Comparison of ENCODE assay signal across 8 cellular contexts in the genomic region with DNA sequence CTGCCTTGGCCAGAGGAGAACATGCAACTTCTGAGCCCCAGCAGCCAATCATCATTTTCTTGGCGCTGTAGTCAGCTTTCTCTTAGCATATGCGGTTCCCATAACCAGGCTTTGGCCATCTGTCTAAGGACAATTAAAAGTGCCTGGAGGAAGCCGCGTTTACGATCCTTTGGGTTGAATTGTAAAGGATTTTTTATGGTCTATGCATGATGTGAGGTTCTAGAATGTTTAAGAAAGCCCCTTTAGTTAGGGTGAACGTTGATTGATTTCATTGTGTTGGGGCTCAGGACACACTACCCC. TPM values are rescaled to one million over a fixed set of nuclear protein-coding genes. Genes with fewer than 3 reads are reported as not detected.
DNase-seq lines count a peak whose midpoint lies in the region; ATAC-seq, FAIRE-seq and TF ChIP-seq lines count a peak whose summit lies in the region.

No MANE protein-coding gene starts in this region.

- intact Hi-C loops in PC-3 (cut with micrococcal nuclease) (loop anchor here (5.0 kb wide), 1 partner anchor 134 kb away; no protein-coding TSS in a partner anchor), endothelial cell of umbilical vein (cut with micrococcal nuclease) (no loop called here), pancreas (cut with DNase I) (no loop called here)

- FAIRE-seq in endothelial cell of umbilical vein (lab: Jason Lieb, UNC): no peak
- no peak for FAIRE-seq in pancreas (lab: Jason Lieb, UNC)

- no peaks in the 10 kb centered on the region for H3K27me3 Mint-ChIP-seq in CD8-positive, alpha-beta memory T cell

- no peaks in the 10 kb centered on the region for H3F3A ChIP-seq in PC-3 (ENCODE audit: low read length, unreplicated experiment)

- 1 to 3% methylated on average over 6 of the region's 6 CpGs for WGBS in pancreas, 2 donors

- peak overlapping the region; percentile 91 for H3K4me2 ChIP-seq in PC-3 (ENCODE audit: low read length)
- H3K4me2 ChIP-seq in endothelial cell of umbilical vein (ENCODE audit: insufficient read depth, low read length): peak overlapping the region; percentile 69

- H3K4me1 ChIP-seq in CD8-positive, alpha-beta memory T cell (ENCODE audit: insufficient read depth, low read length): peaks cover 22% of the 10 kb centered on the region
- H3K4me1 ChIP-seq in PC-3 (ENCODE audit: insufficient read depth, low read length) (peaks cover 29% of the 10 kb centered on the region), endothelial cell of umbilical vein (ENCODE audit: control insufficient read depth, extremely low read depth, insufficient read depth, low read length) (peaks cover 9% of the 10 kb centered on the region), pancreas (peaks cover 0 to 8% (median 5%) of the 10 kb centered on the region in 3 donors)

- H3K9me3 Mint-ChIP-seq in CD8-positive, alpha-beta memory T cell: peaks cover 0 to 2% (median 0%) of the 10 kb centered on the region in 5 donors

- H3K9me3 ChIP-seq in CD8-positive, alpha-beta memory T cell (ENCODE audit: low read length): no peaks in the 10 kb centered on the region
- H3K9me3 ChIP-seq in PC-3 (ENCODE audit: low read length) (no peaks in the 10 kb centered on the region), endothelial cell of umbilical vein (replicated peaks; ENCODE audit: control insufficient read depth, insufficient read depth, low read length) (no peaks in the 10 kb centered on the region), pancreas (no peaks in the 10 kb centered on the region)

- TF ChIP-seq CTCF in PC-3 (conservative IDR thresholded peaks at IDR 0.05; ENCODE audit: low read depth, low read length) (no peak), endothelial cell of umbilical vein (IDR thresholded peaks at IDR 0.05; ENCODE audit: extremely low read depth in 1 of 2, insufficient read depth in 1 of 2, low read depth in 1 of 2, low read length in 2 of 2) (no peak), pancreas (IDR thresholded peaks at IDR 0.05) (no peak)

- dilution Hi-C loops in endothelial cell of umbilical vein (cut with MboI; ENCODE audit: extremely low pct_ligation_motif_present, low sequenced_read_pairs): no loop called here

- no peaks in the 10 kb centered on the region for H3K27me3 ChIP-seq in CD8-positive, alpha-beta memory T cell (ENCODE audit: insufficient read depth, low read length, poor library complexity, severe bottlenecking)
- H3K27me3 ChIP-seq in PC-3 (ENCODE audit: low read length): no peaks in the 10 kb centered on the region
- H3K27me3 ChIP-seq in endothelial cell of umbilical vein (ENCODE audit: control insufficient read depth in 2 of 2, insufficient read depth in 2 of 2, low read length in 2 of 2): peaks cover 0 to 2% of the 10 kb centered on the region in 2 experiments
- H3K27me3 ChIP-seq in pancreas: no peaks in the 10 kb centered on the region

- peak overlapping the region; percentile 83 for H2AFZ ChIP-seq in PC-3 (ENCODE audit: low read length)
- peak overlapping the region; percentile 77 for H2AFZ ChIP-seq in endothelial cell of umbilical vein (ENCODE audit: low read depth, low read length)

- H3K9me2 ChIP-seq in PC-3 (replicated peaks; ENCODE audit: low read length): no peaks in the 10 kb centered on the region

- TSS peak; percentile 76 for BruUV-seq in PC-3 (replicated peaks; lab: Mats Ljungman, UMichigan)
- TSS peak; percentile 39 for BruUV-seq in endothelial cell of umbilical vein (replicated peaks; lab: Mats Ljungman, UMichigan)

- H3K4me3 ChIP-seq in CD8-positive, alpha-beta memory T cell (ENCODE audit: low read length): peak overlapping the region; percentile 73
- H3K4me3 ChIP-seq in PC-3 (ENCODE audit: low read length) (peak overlapping the region; percentile 94), endothelial cell of umbilical vein (replicated peaks in 1 of 3; ENCODE audit: insufficient read depth in 1 of 3, low read depth in 1 of 3, low read length in 3 of 3) (peak overlapping the region; percentile 21 to 97 (median 66)), pancreas (peak overlapping the region; percentile 74 to 95 (median 93))

- peak overlapping the region; percentile 97 to 100 (median 99) for H3K27ac Mint-ChIP-seq in CD8-positive, alpha-beta memory T cell

- ATAC-seq in PC-3 (no peak), pancreas (no peak), HG02938 (IDR thresholded peaks at IDR 0.05; ENCODE audit: unreplicated experiment) (no peak)

- H4K20me1 ChIP-seq in PC-3 (ENCODE audit: low read length): no peaks in the 10 kb centered on the region
- H4K20me1 ChIP-seq in endothelial cell of umbilical vein (replicated peaks; ENCODE audit: control insufficient read depth, extremely low read depth, insufficient read depth, low read length): no peaks in the 10 kb centered on the region

- DNase-seq in CD8-positive, alpha-beta memory T cell: no peak
- DNase-seq in PC-3: no peak
- DNase-seq in endothelial cell of umbilical vein (ENCODE audit: low read depth, low spot score): no peak
- DNase-seq in pancreas: no peak
- DNase-seq in NCI-H69 (lab: John Stamatoyannopoulos, UW): no peak
- no peak for DNase-seq in central memory CD4-positive, alpha-beta T cell
- no peak for DNase-seq in SHP77 (lab: John Stamatoyannopoulos, UW)

- TF ChIP-seq POLR2A in endothelial cell of umbilical vein (IDR thresholded peaks at IDR 0.05; ENCODE audit: low read depth, low read length): peak; percentile 64

- POLR2A ChIA-PET in CD8-positive, alpha-beta memory T cell (lab: Charles Lee): interaction anchor here (1.2 to 4.2 kb wide), 7 partner anchors 59 to 1433 kb away, joined by 3 to 239 read pairs (median 12); a partner anchor contains a TSS
- POLR2A ChIA-PET in PC-3 (lab: Charles Lee; ENCODE audit: unreplicated experiment) (interaction anchor here (0.6 to 2.1 kb wide), 3 partner anchors 58 to 186 kb away, joined by 3 to 33 read pairs (median 3); a partner anchor contains a TSS), endothelial cell of umbilical vein (lab: Charles Lee) (interaction anchor here (0.6 to 4.1 kb wide), 4 partner anchors 32 to 143 kb away, joined by 3 to 133 read pairs (median 12); a partner anchor contains a TSS)

- peak overlapping the region; percentile 78 for H3K27ac ChIP-seq in CD8-positive, alpha-beta memory T cell (ENCODE audit: low read depth, low read length)
- H3K27ac ChIP-seq in PC-3 (ENCODE audit: low read length): peak overlapping the region; percentile 86
- H3K27ac ChIP-seq in endothelial cell of umbilical vein (ENCODE audit: insufficient read depth, low read depth, low read length): peak overlapping the region; percentile 68
- H3K27ac ChIP-seq in pancreas: peak overlapping the region; percentile 70 to 92 (median 90)

- H3K4me1 Mint-ChIP-seq in CD8-positive, alpha-beta memory T cell: peaks cover 18 to 34% (median 28%) of the 10 kb centered on the region in 3 donors

- peaks cover 0 to 13% (median 0%) of the 10 kb centered on the region in 3 donors for H3K36me3 Mint-ChIP-seq in CD8-positive, alpha-beta memory T cell

- H3K9ac ChIP-seq in PC-3 (ENCODE audit: low read length): peak overlapping the region; percentile 77
- peak overlapping the region; percentile 14 for H3K9ac ChIP-seq in endothelial cell of umbilical vein (replicated peaks; ENCODE audit: extremely low read depth, insufficient read depth, low read length)

- H3K36me3 ChIP-seq in CD8-positive, alpha-beta memory T cell (ENCODE audit: insufficient read depth, low read length): no peaks in the 10 kb centered on the region
- H3K36me3 ChIP-seq in PC-3 (ENCODE audit: low read depth, low read length) (no peaks in the 10 kb centered on the region), endothelial cell of umbilical vein (ENCODE audit: control insufficient read depth in 2 of 2, extremely low read depth in 1 of 2, insufficient read depth in 2 of 2, low read length in 2 of 2) (no peaks in the 10 kb centered on the region), pancreas (no peaks in the 10 kb centered on the region)

- CTCF ChIA-PET in CD8-positive, alpha-beta memory T cell (lab: Charles Lee): interaction anchor here (1.1 to 5.8 kb wide), 4 partner anchors 51 to 143 kb away, joined by 4 to 58 read pairs (median 8); a partner anchor contains a TSS
- CTCF ChIA-PET in PC-3 (lab: Charles Lee) (interaction anchor here (0.8 kb wide), 1 partner anchor 333 kb away, joined by 4 read pairs; no protein-coding TSS in a partner anchor), endothelial cell of umbilical vein (lab: Charles Lee) (interaction anchor here (0.8 to 2.2 kb wide), 4 partner anchors 9 to 60 kb away, joined by 3 to 11 read pairs (median 3); a partner anchor contains a TSS)

- peak overlapping the region; percentile 92 to 100 (median 97) for H3K4me3 Mint-ChIP-seq in CD8-positive, alpha-beta memory T cell

- H3K79me2 ChIP-seq in PC-3 (ENCODE audit: low read length) (peaks cover 35% of the 10 kb centered on the region), endothelial cell of umbilical vein (ENCODE audit: control insufficient read depth, insufficient read depth, low read length) (peaks cover 3% of the 10 kb centered on the region)

- H3K9me1 ChIP-seq in endothelial cell of umbilical vein (replicated peaks; ENCODE audit: control insufficient read depth, extremely low read depth, insufficient read depth, low read length): no peaks in the 10 kb centered on the region

RNA-seq across cellular contexts. Expression of a gene that starts 0.8 kb away (rescaled TPM):
- 1 to 10 TPM; 8.4 to 9.1 TPM for total RNA-seq in CD8-positive, alpha-beta memory T cell
- polyA plus RNA-seq in CD8-positive, alpha-beta memory T cell: 2.1 TPM
- total RNA-seq in PC-3 (2014; rRNA removed) (4.2 and 5.4 TPM in 2 replicates), endothelial cell of umbilical vein (11.9 and 12.1 TPM in 2 replicates), pancreas (10 to 100 TPM in 1 of 6 donors, 1 to 10 TPM in 5; 3.3 to 14.7 (median 5.9) TPM)
- polyA plus RNA-seq in endothelial cell of umbilical vein (3.7 and 4.6 TPM in 2 replicates), pancreas (1 to 10 TPM; 2.4 to 4.3 TPM)
- 4.3 and 4.4 TPM in 2 replicates for polyA plus RNA-seq in endothelial cell of umbilical vein (2011; cell fraction: cytosol; rRNA removed)
- 6.1 and 8.1 TPM in 2 replicates for polyA plus RNA-seq in endothelial cell of umbilical vein (2011; cell fraction: nucleus; rRNA removed)
- polyA plus RNA-seq in endothelial cell of umbilical vein (2012): 5.1 and 5.6 TPM in 2 replicates
- polyA minus RNA-seq in endothelial cell of umbilical vein: 6.2 and 7.6 TPM in 2 replicates
- 4.3 TPM for polyA minus RNA-seq in endothelial cell of umbilical vein (2011; cell fraction: cytosol; rRNA and poly(A)+ RNA removed)
- 5.7 and 9.7 TPM in 2 replicates for polyA minus RNA-seq in endothelial cell of umbilical vein (2011; cell fraction: nucleus; rRNA and poly(A)+ RNA removed)

RNA-seq across cellular contexts. Expression of a gene that starts 58.5 kb away (rescaled TPM):
- 10 to 100 TPM; 95.8 to 96.3 TPM for total RNA-seq in CD8-positive, alpha-beta memory T cell
- 52.0 TPM for polyA plus RNA-seq in CD8-positive, alpha-beta memory T cell
- total RNA-seq in PC-3 (2014; rRNA removed) (56.2 and 72.5 TPM in 2 replicates), endothelial cell of umbilical vein (44.2 and 48.2 TPM in 2 replicates), pancreas (10 to 100 TPM; 15.4 to 30.1 (median 25.5) TPM)
- polyA plus RNA-seq in endothelial cell of umbilical vein (10.7 and 13.1 TPM in 2 replicates), pancreas (10 to 100 TPM; 11.3 to 24.0 TPM)
- 17.4 and 18.9 TPM in 2 replicates for polyA plus RNA-seq in endothelial cell of umbilical vein (2011; cell fraction: cytosol; rRNA removed)
- 11.1 and 20.7 TPM in 2 replicates for polyA plus RNA-seq in endothelial cell of umbilical vein (2011; cell fraction: nucleus; rRNA removed)
- polyA plus RNA-seq in endothelial cell of umbilical vein (2012): 27.1 and 43.1 TPM in 2 replicates
- polyA minus RNA-seq in endothelial cell of umbilical vein: 22.0 and 26.9 TPM in 2 replicates
- 72.6 TPM for polyA minus RNA-seq in endothelial cell of umbilical vein (2011; cell fraction: cytosol; rRNA and poly(A)+ RNA removed)
- polyA minus RNA-seq in endothelial cell of umbilical vein (2011; cell fraction: nucleus; rRNA and poly(A)+ RNA removed): 16.7 and 26.7 TPM in 2 replicates
